ENCODE assay signal across 8 cellular contexts in the genomic region with DNA sequence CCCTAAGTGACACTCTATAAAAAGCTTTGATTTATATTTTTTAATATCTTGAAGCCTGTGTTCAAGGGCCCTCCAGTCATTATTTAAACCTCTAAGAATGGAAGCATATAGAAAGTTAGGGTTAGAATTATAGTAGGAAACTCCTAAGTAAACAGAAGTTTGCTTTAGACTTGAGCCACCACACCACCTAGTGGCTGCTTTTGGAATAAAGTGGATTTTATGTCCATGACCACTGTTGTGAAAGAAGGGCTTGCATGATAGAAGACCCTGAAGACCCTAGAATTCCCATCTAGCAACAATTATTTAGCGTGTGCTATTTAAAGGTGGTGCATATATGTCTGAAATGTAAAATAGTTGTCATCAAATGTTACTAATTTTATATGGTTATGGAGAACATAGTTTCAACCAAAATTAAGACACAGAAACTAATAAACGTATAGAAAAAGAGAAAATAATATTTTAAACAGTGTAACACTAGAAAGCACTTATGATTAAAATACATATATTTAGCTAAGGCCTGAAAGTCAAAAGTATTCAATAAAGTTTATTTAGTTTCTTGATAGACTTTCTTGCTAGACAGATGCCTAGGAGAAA. TPM values are rescaled to one million over a fixed set of nuclear protein-coding genes. Genes with fewer than 3 reads are reported as not detected.
DNase-seq lines count a peak whose midpoint lies in the region; ATAC-seq, FAIRE-seq and TF ChIP-seq lines count a peak whose summit lies in the region.

No MANE protein-coding gene starts in this region.

- peaks cover 17% of the 10 kb centered on the region for H3K4me1 Mint-ChIP-seq in CD14-positive monocyte

- FAIRE-seq in kidney (lab: Jason Lieb, UNC), result peak; percentile 32

- intact Hi-C loops in CD14-positive monocyte (cut with micrococcal nuclease) (no loop called here), kidney (cut with DNase I) (no loop called here), vagina (cut with DNase I) (no loop called here)

- H3K4me1 ChIP-seq in kidney (ENCODE audit: control insufficient read depth in 1 of 2, insufficient read depth in 1 of 2, low read depth in 1 of 2, low read length in 2 of 2) (no peaks in the 10 kb centered on the region), vagina (no peaks in the 10 kb centered on the region)

- no peak overlapping the region for H3K9ac ChIP-seq in kidney (ENCODE audit: low read length in 2 of 2)

- DNase-seq in CD14-positive monocyte (ENCODE audit: low spot score) (no peak), NCI-H2029 treated with DMSO at 0.1 percent for 48 hours (lab: John Stamatoyannopoulos, UW) (peak; percentile 15), amniotic stem cell (lab: John Stamatoyannopoulos, UW) (peak; percentile 10), kidney (no peak), vagina (ENCODE audit: extremely low spot score in 2 of 2) (no peak), NCI-H128 (lab: John Stamatoyannopoulos, UW; ENCODE audit: unreplicated experiment) (no peak)

- H3K27ac ChIP-seq in kidney (ENCODE audit: low read depth in 2 of 2, low read length in 2 of 2), result no peak overlapping the region
- no peak overlapping the region for H3K27ac ChIP-seq in vagina

- H3K4me3 ChIP-seq in kidney (ENCODE audit: low read length in 2 of 2) (no peak overlapping the region), vagina (no peak overlapping the region)

- TF ChIP-seq POLR2A in vagina (IDR thresholded peaks at IDR 0.05), result no peak

- H3K36me3 ChIP-seq in kidney (ENCODE audit: control insufficient read depth in 1 of 2, insufficient read depth in 2 of 2, low read length in 2 of 2), result no peaks in the 10 kb centered on the region
- no peaks in the 10 kb centered on the region for H3K36me3 ChIP-seq in vagina

- no peaks in the 10 kb centered on the region for H3K9me3 Mint-ChIP-seq in CD14-positive monocyte

- TF ChIP-seq CTCF in CD14-positive monocyte (IDR thresholded peaks at IDR 0.05) (peak; percentile 82), kidney (IDR thresholded peaks at IDR 0.05; ENCODE audit: borderline replicate concordance, extremely low read depth, insufficient read depth) (peak; percentile 61), vagina (IDR thresholded peaks at IDR 0.05) (peak in 2 of 3 experiments; percentile 17 to 36)

- H3K9me3 ChIP-seq in kidney (ENCODE audit: control insufficient read depth in 1 of 2, low read length in 2 of 2), result no peaks in the 10 kb centered on the region
- H3K9me3 ChIP-seq in vagina, result no peaks in the 10 kb centered on the region

- H3K27me3 ChIP-seq in vagina, result no peaks in the 10 kb centered on the region

- no peaks in the 10 kb centered on the region for H3K36me3 Mint-ChIP-seq in CD14-positive monocyte

- peaks cover 5 to 11% (median 10%) of the 10 kb centered on the region in 3 donors for H3K27me3 Mint-ChIP-seq in CD14-positive monocyte (ENCODE audit: low read depth in 3 of 3)

- H3K4me3 Mint-ChIP-seq in CD14-positive monocyte, result no peak overlapping the region

- ATAC-seq in GM18502 (IDR thresholded peaks at IDR 0.05; ENCODE audit: poor library complexity, unreplicated experiment) (peak; percentile 86), HG02852 (IDR thresholded peaks at IDR 0.05; ENCODE audit: unreplicated experiment) (peak; percentile 82)

- no peak overlapping the region for H3K27ac Mint-ChIP-seq in CD14-positive monocyte

RNA-seq across cellular contexts. Expression of a gene that starts 21.3 kb away (rescaled TPM):
- polyA plus RNA-seq in CD14-positive monocyte (not detected), kidney (ENCODE audit: insufficient read depth, low read depth, low replicate concordance) (2.4 TPM)
- total RNA-seq in kidney (8.5 TPM), vagina (0.25 TPM)

RNA-seq across cellular contexts. Expression of a gene that starts 21.4 kb away (rescaled TPM):
- not detected for polyA plus RNA-seq in CD14-positive monocyte
- total RNA-seq in kidney, result 0.66 TPM
- 1.3 TPM for polyA plus RNA-seq in kidney (ENCODE audit: insufficient read depth, low read depth, low replicate concordance)
- total RNA-seq in vagina, result not detected

Comparison
In these comparisons a context has a peak if more than half of its experiments do, and no peak if none do; other contexts are left out.
1. DNase-seq: peak in NCI-H2029 treated with DMSO at 0.1 percent for 48 hours (single experiment) and amniotic stem cell (single experiment); none in CD14-positive monocyte (single experiment), kidney (single experiment), vagina (0 of 2) and NCI-H128 (single experiment).
2. CTCF ChIP-seq: peak in every context shown above with its lines; median percentile 82 in CD14-positive monocyte; 61 in kidney; 26 in vagina.